24 cellular contexts compared by ENCODE assay signal in the genomic region with DNA sequence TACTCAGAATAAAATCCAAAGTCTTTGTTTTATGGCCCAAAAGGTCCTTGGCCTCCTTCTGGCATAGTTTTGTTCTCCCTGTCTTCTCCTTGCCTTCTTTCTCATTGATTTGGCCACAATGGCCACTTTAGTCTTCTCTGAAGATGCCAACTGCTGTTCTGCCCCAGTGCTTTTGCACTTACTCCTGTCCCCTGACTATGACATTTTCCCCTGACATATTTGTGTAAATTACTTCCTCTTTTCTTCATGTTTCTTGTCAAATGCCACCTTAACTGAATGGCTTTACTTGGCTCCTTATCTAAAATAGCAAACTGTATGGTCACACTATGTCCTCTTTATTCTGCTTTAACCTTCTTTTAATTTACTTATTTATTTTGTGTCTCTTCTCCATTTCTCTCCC.
"Had no signal": no experiment of that assay in that cellular context is flagged by ENCODE, and none has a peak within 500 bp of the region (broad histone marks: within the 10 kb centered on the region; RNA-seq: fewer than 3 reads in every experiment).

No MANE protein-coding gene starts in this region.

- H3K9me3 Mint-ChIP-seq: activated naive CD8-positive, alpha-beta T cell treated with anti-CD3 and anti-CD28 coated beads, Interleukin-2, amount 10 ng/mL, durations not matched to agents 7 days and 5 days; T-helper 1 cell treated with Interleukin-12 subunit alpha and Interleukin-12 subunit beta and Interleukin-4 antibody, amounts not matched to agents 30 μg/mL and 1 μg/mL, for 36 hours had no signal

- H3K27ac ChIP-seq: adrenal gland, breast epithelium, colonic mucosa, KMS-11, WERI-Rb-1 had no signal

- ATAC-seq: activated CD4-positive, CD25-positive, alpha-beta regulatory T cell treated with anti-CD3 and anti-CD28 coated beads, Interleukin-2, amount 50 U/mL, for 24 hours; activated CD8-positive, alpha-beta T cell treated with anti-CD3 and anti-CD28 coated beads, Interleukin-2, amount 10 ng/mL, durations not matched to agents 7 days and 5 days; PC-3 had no signal

- H3K4me2 ChIP-seq: KMS-11 had no signal

- H3K4me3 Mint-ChIP-seq: activated CD8-positive, alpha-beta T cell treated with anti-CD3 and anti-CD28 coated beads, Interleukin-2, amount 10 ng/mL, durations not matched to agents 7 days and 5 days; activated naive CD8-positive, alpha-beta T cell treated with anti-CD3 and anti-CD28 coated beads, Interleukin-2, amount 10 ng/mL, durations not matched to agents 7 days and 5 days; T-helper 1 cell treated with Interleukin-12 subunit alpha and Interleukin-12 subunit beta and Interleukin-4 antibody, amounts not matched to agents 30 μg/mL and 1 μg/mL, for 36 hours had no signal

- H3K4me1 ChIP-seq: adrenal gland, breast epithelium, colonic mucosa had no signal

- H3K27me3 ChIP-seq: adrenal gland, breast epithelium, colonic mucosa had no signal

- H3K9ac ChIP-seq: KMS-11 had no signal

- DNase-seq: activated CD4-positive, alpha-beta T cell treated with anti-CD3 and anti-CD28 coated beads for 4 hours; activated CD8-positive, alpha-beta memory T cell treated with anti-CD3 and anti-CD28 coated beads, Interleukin-2, amount 50 U/mL, for 48 hours; activated CD8-positive, alpha-beta T cell treated with anti-CD3 and anti-CD28 coated beads, Interleukin-2, amount 10 ng/mL, durations not matched to agents 7 days and 5 days; activated naive CD4-positive, alpha-beta T cell treated with anti-CD3 and anti-CD28 coated beads, Interleukin-2, amount 50 U/mL, for 16 hours; activated naive CD8-positive, alpha-beta T cell treated with anti-CD3 and anti-CD28 coated beads, Interleukin-2, amount 10 ng/mL, durations not matched to agents 7 days and 5 days; activated T-cell treated with anti-CD3 and anti-CD28 coated beads, Interleukin-2, amount 50 U/mL, for 1 hour; adrenal gland; anterior cingulate cortex; caudate nucleus; colonic mucosa; NCI-H1048; NCI-H146; NCI-H1930; NCI-H2171; NCI-H2227 treated with DMSO at 0.1 percent for 48 hours; NCI-H526; NCI-H774; PC-3; SHP77 treated with DMSO at 0.1 percent for 48 hours; WERI-Rb-1 had no signal

- H3K9me3 ChIP-seq: adrenal gland, breast epithelium, colonic mucosa had no signal

- H3K36me3 Mint-ChIP-seq: activated naive CD8-positive, alpha-beta T cell treated with anti-CD3 and anti-CD28 coated beads, Interleukin-2, amount 10 ng/mL, durations not matched to agents 7 days and 5 days had no signal

- H3K27ac Mint-ChIP-seq: activated CD8-positive, alpha-beta T cell treated with anti-CD3 and anti-CD28 coated beads, Interleukin-2, amount 10 ng/mL, durations not matched to agents 7 days and 5 days; activated naive CD8-positive, alpha-beta T cell treated with anti-CD3 and anti-CD28 coated beads, Interleukin-2, amount 10 ng/mL, durations not matched to agents 7 days and 5 days; T-helper 1 cell treated with Interleukin-12 subunit alpha and Interleukin-12 subunit beta and Interleukin-4 antibody, amounts not matched to agents 30 μg/mL and 1 μg/mL, for 36 hours had no signal

- H3K36me3 ChIP-seq: adrenal gland, breast epithelium, colonic mucosa, WERI-Rb-1 had no signal

- H3K27me3 Mint-ChIP-seq: activated naive CD8-positive, alpha-beta T cell treated with anti-CD3 and anti-CD28 coated beads, Interleukin-2, amount 10 ng/mL, durations not matched to agents 7 days and 5 days had no signal

- H3K4me1 Mint-ChIP-seq: activated naive CD8-positive, alpha-beta T cell treated with anti-CD3 and anti-CD28 coated beads, Interleukin-2, amount 10 ng/mL, durations not matched to agents 7 days and 5 days had no signal

- H3K4me3 ChIP-seq: adrenal gland, breast epithelium, colonic mucosa had no signal
